8 cellular contexts compared by ENCODE assay signal in genomic region chr6:158703840-158704822, GRCh38.
DNase-seq lines count a peak whose midpoint lies in the region; ATAC-seq lines count a peak whose summit lies in the region.

No MANE protein-coding gene starts in this region.

- peak; percentile 92 for ATAC-seq in HG02943 (IDR thresholded peaks at IDR 0.05; ENCODE audit: low read depth, unreplicated experiment)

- DNase-seq in SIG-M5 treated with dmso at 0.1 percent for 504 hours (lab: John Stamatoyannopoulos, UW; ENCODE audit: unreplicated experiment) (peak; percentile 59), SIG-M5 (lab: John Stamatoyannopoulos, UW) (no peak), NCI-H2107 treated with DMSO at 0.1 percent for 48 hours (lab: John Stamatoyannopoulos, UW; ENCODE audit: unreplicated experiment) (peak; percentile 23), cerebellar cortex (ENCODE audit: low spot score) (peak; percentile 34), kidney glomerular epithelial cell (lab: John Stamatoyannopoulos, UW) (peak; percentile 49)
- DNase-seq in activated CD4-positive, CD25-positive, alpha-beta regulatory T cell treated with anti-CD3 and anti-CD28 coated beads, Interleukin-2, amount 50 U/mL, for 16 hours (ENCODE audit: low read depth, low spot score), result peak; percentile 54
- peak; percentile 44 to 69 for DNase-seq in stimulated activated CD4-positive, alpha-beta T cell treated with anti-CD3 and anti-CD28 coated beads, Interleukin-1b, Interleukin-23, amount 100 ng/mL, for 1 hour (ENCODE audit: low read depth in 2 of 2)
